ENCODE assay signal across 9 cellular contexts in genomic region chr1:54287176-54287650, GRCh38.
DNase-seq lines count a peak whose midpoint lies in the region; ATAC-seq and TF ChIP-seq lines count a peak whose summit lies in the region.
"Had no signal": no experiment of that assay in that cellular context is flagged by ENCODE, and none has a peak within 500 bp of the region (broad histone marks: within the 10 kb centered on the region; RNA-seq: fewer than 3 reads in every experiment).

No MANE protein-coding gene starts in this region.

- peak overlapping the region; percentile 39 to 54 for H3K4me3 Mint-ChIP-seq in CD14-positive monocyte

- intact Hi-C loops in CD14-positive monocyte (cut with micrococcal nuclease), result no loop called here

- ATAC-seq in HG02759 (IDR thresholded peaks at IDR 0.05; ENCODE audit: unreplicated experiment) (peak; percentile 75), SK-N-SH treated with all-trans-retinoic acid at 6 μM for 48 hours (peak; percentile 66)

- DNase-seq in CD14-positive monocyte (ENCODE audit: low spot score) (peak; percentile 65), astrocyte of the cerebellum (ENCODE audit: low read depth) (peak; percentile 32), islet precursor cell (peak; percentile 71), OCI-M2 (lab: John Stamatoyannopoulos, UW; ENCODE audit: unreplicated experiment) (no peak), GF-D8 (lab: John Stamatoyannopoulos, UW) (no peak)
- peak in 3 of 4 experiments; percentile 10 to 61 (median 40) for DNase-seq in stimulated activated CD4-positive, alpha-beta T cell treated with anti-CD3 and anti-CD28 coated beads, Interleukin-1b, Interleukin-23, amount 100 ng/mL, for 24 hours (ENCODE audit: low read depth in 4 of 4, low spot score in 1 of 4)
- DNase-seq: naive B cell had no signal

- H3K36me3 Mint-ChIP-seq in CD14-positive monocyte, result no peaks in the 10 kb centered on the region
- H3K36me3 Mint-ChIP-seq: naive B cell had no signal

- peaks cover 0 to 2% (median 0%) of the 10 kb centered on the region in 7 donors for H3K9me3 Mint-ChIP-seq in CD14-positive monocyte
- H3K9me3 Mint-ChIP-seq: naive B cell had no signal

- H3K27me3 Mint-ChIP-seq in CD14-positive monocyte (ENCODE audit: low read depth in 3 of 3), result peaks cover 0 to 3% (median 2%) of the 10 kb centered on the region in 3 donors
- H3K27me3 Mint-ChIP-seq: naive B cell had no signal

- peaks cover 26% of the 10 kb centered on the region for H3K4me1 Mint-ChIP-seq in CD14-positive monocyte

- in situ Hi-C loops in astrocyte of the cerebellum (cut with HindIII; ENCODE audit: low sequenced_read_pairs), result no loop called here

- TF ChIP-seq CTCF in CD14-positive monocyte (IDR thresholded peaks at IDR 0.05), result no peak
- no peak for TF ChIP-seq CTCF in astrocyte of the cerebellum (IDR thresholded peaks at IDR 0.05; ENCODE audit: low read depth, low read length, missing control alignments)

- peak overlapping the region in 6 of 7 donors; percentile 61 to 83 (median 74) for H3K27ac Mint-ChIP-seq in CD14-positive monocyte

- no peak overlapping the region for H3K4me3 ChIP-seq in astrocyte of the cerebellum (ENCODE audit: low read depth, low read length)

TF ChIP-seq in SK-N-SH treated with all-trans-retinoic acid at 6 μM for 48 hours, 23 proteins besides CTCF, POLR2A, EP300 and RAD21:
- TF ChIP-seq TCF4 (CRISPR knock-in tag; IDR thresholded peaks at IDR 0.05; ENCODE audit: borderline replicate concordance), result no peak
- no peak for TF ChIP-seq RARB (CRISPR knock-in tag; IDR thresholded peaks at IDR 0.05)
- TF ChIP-seq PATZ1 (CRISPR knock-in tag; IDR thresholded peaks at IDR 0.05; ENCODE audit: borderline replicate concordance), result no peak
- no peak for TF ChIP-seq ZFP30 (CRISPR knock-in tag; IDR thresholded peaks at IDR 0.05)
- TF ChIP-seq POU6F1 (CRISPR knock-in tag; IDR thresholded peaks at IDR 0.05; ENCODE audit: borderline replicate concordance, low read depth), result no peak
- TF ChIP-seq ZFP3 (CRISPR knock-in tag; IDR thresholded peaks at IDR 0.05), result no peak
- no peak for TF ChIP-seq ZNF70 (CRISPR knock-in tag; IDR thresholded peaks at IDR 0.05)
- TF ChIP-seq TOX (CRISPR knock-in tag; IDR thresholded peaks at IDR 0.05; ENCODE audit: borderline replicate concordance), result no peak
- no peak for TF ChIP-seq PPARA (CRISPR knock-in tag; IDR thresholded peaks at IDR 0.05; ENCODE audit: borderline replicate concordance)
- no peak for TF ChIP-seq CSDC2 (CRISPR knock-in tag; IDR thresholded peaks at IDR 0.05)
- no peak for TF ChIP-seq CSRNP3 (CRISPR knock-in tag; IDR thresholded peaks at IDR 0.05)
- no peak for TF ChIP-seq ISL1 (CRISPR knock-in tag; IDR thresholded peaks at IDR 0.05)

Comparison
In these comparisons a context has a peak if more than half of its experiments do, and no peak if none do; other contexts are left out.
1. DNase-seq: peak in CD14-positive monocyte (single experiment), astrocyte of the cerebellum (single experiment), islet precursor cell (single experiment) and stimulated activated CD4-positive, alpha-beta T cell treated with anti-CD3 and anti-CD28 coated beads, Interleukin-1b, Interleukin-23, amount 100 ng/mL, for 24 hours (3 of 4); none in OCI-M2 (single experiment) and GF-D8 (single experiment).